In genomic region chr18:46001892-46002291, GRCh38 we compare ENCODE assay signal across 18 cellular contexts.
"Had no signal": no experiment of that assay in that cellular context is flagged by ENCODE, and none has a peak within 500 bp of the region (broad histone marks: within the 10 kb centered on the region; RNA-seq: fewer than 3 reads in every experiment).

No MANE protein-coding gene starts in this region.

- H3K4me3 ChIP-seq: esophagus muscularis mucosa, gastrocnemius medialis, heart right ventricle, sigmoid colon, skin epidermis, stomach had no signal

- H3K9me3 Mint-ChIP-seq: effector memory CD8-positive, alpha-beta T cell had no signal

- H3K27me3 Mint-ChIP-seq: dendritic cell treated with granulocyte-macrophage colony-stimulating factor and Interleukin-4, amounts not matched to agents 40 ng/mL and 50 ng/mL, for 4 days; effector memory CD8-positive, alpha-beta T cell; naive B cell had no signal

- H3K9me3 ChIP-seq: esophagus muscularis mucosa, gastrocnemius medialis, sigmoid colon, stomach had no signal

- H3K27ac Mint-ChIP-seq: dendritic cell treated with granulocyte-macrophage colony-stimulating factor and Interleukin-4, amounts not matched to agents 40 ng/mL and 50 ng/mL, for 4 days; naive B cell had no signal

- ATAC-seq: effector memory CD8-positive, alpha-beta T cell; gastrocnemius medialis; heart right ventricle; stimulated activated naive B cell treated with anti-CD40 and anti-IgM and Interleukin-4, amounts not matched to agents 10 μg/mL and 1 μg/mL and 100 μg/mL, for 72 hours had no signal

- H3K4me3 Mint-ChIP-seq: dendritic cell treated with granulocyte-macrophage colony-stimulating factor and Interleukin-4, amounts not matched to agents 40 ng/mL and 50 ng/mL, for 4 days; effector memory CD8-positive, alpha-beta T cell; naive B cell; stimulated activated naive B cell treated with anti-CD40 and anti-IgM and Interleukin-4, amounts not matched to agents 10 μg/mL and 1 μg/mL and 100 μg/mL, for 72 hours had no signal

- H3K36me3 ChIP-seq: gastrocnemius medialis, heart right ventricle, sigmoid colon had no signal

- H3K4me1 ChIP-seq: esophagus muscularis mucosa, gastrocnemius medialis, sigmoid colon, stomach had no signal

- DNase-seq: effector memory CD8-positive, alpha-beta T cell; gastrocnemius medialis; heart right ventricle; hypothalamus; kidney glomerular epithelial cell; mesendoderm; naive B cell; posterior cingulate gyrus; sigmoid colon; stimulated activated CD4-positive, alpha-beta T cell treated with anti-CD3 and anti-CD28 coated beads, Interleukin-2, amount 100 ng/mL, for 24 hours; stimulated activated CD4-positive, alpha-beta T cell treated with anti-CD3 and anti-CD28 coated beads, Interleukin-4, amount 100 ng/mL, for 4 hours; stimulated activated naive B cell treated with anti-CD40 and anti-IgM and Interleukin-4, amounts not matched to agents 10 μg/mL and 1 μg/mL and 100 μg/mL, for 72 hours; stomach; trophoblast cell had no signal

- H3K27ac ChIP-seq: epithelial cell of prostate, esophagus muscularis mucosa, gastrocnemius medialis, heart right ventricle, sigmoid colon, skin epidermis, stomach had no signal

- H3K27me3 ChIP-seq: esophagus muscularis mucosa, gastrocnemius medialis, heart right ventricle, sigmoid colon, stomach had no signal
